11 cellular contexts compared by ENCODE assay signal in the genomic region with DNA sequence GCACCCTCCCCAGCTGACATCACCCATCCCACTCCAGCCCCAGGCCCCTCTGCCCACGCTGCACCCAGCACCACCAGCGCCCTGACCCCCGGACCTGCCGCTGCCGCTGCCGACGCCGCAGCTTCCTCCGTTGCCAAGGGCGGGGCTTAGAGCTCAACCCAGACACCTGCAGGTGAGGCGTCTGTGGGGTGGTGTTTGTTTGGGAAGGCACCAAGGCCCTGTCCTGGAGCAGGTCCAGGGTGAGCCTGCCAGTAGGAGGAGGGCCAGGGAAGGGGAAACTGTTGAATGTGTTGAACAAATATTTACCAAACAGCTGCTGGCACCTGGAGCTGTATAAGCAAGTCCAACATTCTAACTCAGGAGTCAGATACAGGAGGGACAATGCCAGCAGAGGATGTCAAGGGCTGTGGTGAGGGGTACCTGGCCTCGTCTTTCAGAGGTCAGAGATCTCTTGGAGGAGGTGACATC. TPM values are rescaled to one million over a fixed set of nuclear protein-coding genes. Genes with fewer than 3 reads are reported as not detected.
DNase-seq lines count a peak whose midpoint lies in the region; ATAC-seq and TF ChIP-seq lines count a peak whose summit lies in the region.
"Had no signal": no experiment of that assay in that cellular context is flagged by ENCODE, and none has a peak within 500 bp of the region (broad histone marks: within the 10 kb centered on the region; RNA-seq: fewer than 3 reads in every experiment).

No MANE protein-coding gene starts in this region.

- DNase-seq in activated CD4-positive, alpha-beta T cell treated with anti-CD3 and anti-CD28 coated beads, Interleukin-2, amount 10 ng/mL, durations not matched to agents 7 days and 5 days, result no peak
- DNase-seq in activated CD4-positive, alpha-beta T cell treated with anti-CD3 and anti-CD28 coated beads, Interleukin-2, amount 50 U/mL, for 4 hours, result no peak
- peak; percentile 80 for DNase-seq in NCI-H748 treated with DMSO at 0.1 percent for 48 hours (lab: John Stamatoyannopoulos, UW)
- DNase-seq in right cardiac atrium, result peak in 2 of 3 donors; percentile 58 to 66
- DNase-seq in stimulated activated naive B cell treated with anti-CD40 and anti-IgM and Interleukin-4, amounts not matched to agents 10 μg/mL and 1 μg/mL and 100 μg/mL, for 72 hours, result no peak
- DNase-seq in HUDEP-2 (lab: John Stamatoyannopoulos, UW; ENCODE audit: unreplicated experiment in 76 of 76), result no peak
- DNase-seq in GM10266 (ENCODE audit: extremely low spot score), result no peak
- DNase-seq in lower leg skin (ENCODE audit: low spot score in 2 of 2), result no peak
- DNase-seq: sigmoid colon had no signal

- CTCF ChIA-PET in activated CD4-positive, alpha-beta T cell treated with anti-CD3 and anti-CD28 coated beads, Interleukin-2, amount 10 ng/mL, durations not matched to agents 7 days and 5 days (lab: Charles Lee), result interaction anchor here (0.6 to 2.2 kb wide), 10 partner anchors 9 to 66 kb away, joined by 3 to 6 read pairs (median 3); a partner anchor contains a TSS

- no peak for TF ChIP-seq POLR2A in lower leg skin (IDR thresholded peaks at IDR 0.05)

- H3K36me3 Mint-ChIP-seq in activated CD4-positive, alpha-beta T cell treated with anti-CD3 and anti-CD28 coated beads, Interleukin-2, amount 10 ng/mL, durations not matched to agents 7 days and 5 days (ENCODE audit: low read depth), result peaks cover 14% of the 10 kb centered on the region
- peaks cover 34 to 48% of the 10 kb centered on the region in 2 donors for H3K36me3 Mint-ChIP-seq in stimulated activated naive B cell treated with anti-CD40 and anti-IgM and Interleukin-4, amounts not matched to agents 10 μg/mL and 1 μg/mL and 100 μg/mL, for 72 hours

- H3K27me3 Mint-ChIP-seq in activated CD4-positive, alpha-beta T cell treated with anti-CD3 and anti-CD28 coated beads, Interleukin-2, amount 10 ng/mL, durations not matched to agents 7 days and 5 days, result no peaks in the 10 kb centered on the region
- no peaks in the 10 kb centered on the region for H3K27me3 Mint-ChIP-seq in stimulated activated naive B cell treated with anti-CD40 and anti-IgM and Interleukin-4, amounts not matched to agents 10 μg/mL and 1 μg/mL and 100 μg/mL, for 72 hours
- H3K27me3 Mint-ChIP-seq: stimulated activated naive CD8-positive, alpha-beta T cell treated with anti-CD3 and anti-CD28 coated beads, Interleukin-15, Interleukin-2, amounts not matched to agents 100 ng/mL and 50 ng/mL, for 24 hours had no signal

- no peak overlapping the region for H3K27ac ChIP-seq in right cardiac atrium (ENCODE audit: low read length)
- H3K27ac ChIP-seq: cardiac muscle cell, sigmoid colon had no signal

- no peaks in the 10 kb centered on the region for H3K9me3 Mint-ChIP-seq in activated CD4-positive, alpha-beta T cell treated with anti-CD3 and anti-CD28 coated beads, Interleukin-2, amount 10 ng/mL, durations not matched to agents 7 days and 5 days
- H3K9me3 Mint-ChIP-seq in stimulated activated naive B cell treated with anti-CD40 and anti-IgM and Interleukin-4, amounts not matched to agents 10 μg/mL and 1 μg/mL and 100 μg/mL, for 72 hours, result no peaks in the 10 kb centered on the region
- H3K9me3 Mint-ChIP-seq: stimulated activated naive CD8-positive, alpha-beta T cell treated with anti-CD3 and anti-CD28 coated beads, Interleukin-15, Interleukin-2, amounts not matched to agents 100 ng/mL and 50 ng/mL, for 24 hours had no signal

- TF ChIP-seq CTCF in GM10266 (IDR thresholded peaks at IDR 0.05; ENCODE audit: control insufficient read depth, insufficient read depth, low read depth, missing control alignments) (no peak), lower leg skin (IDR thresholded peaks at IDR 0.05) (no peak)

- peak overlapping the region; percentile 36 for H3K27ac Mint-ChIP-seq in activated CD4-positive, alpha-beta T cell treated with anti-CD3 and anti-CD28 coated beads, Interleukin-2, amount 10 ng/mL, durations not matched to agents 7 days and 5 days
- peak overlapping the region; percentile 87 for H3K27ac Mint-ChIP-seq in stimulated activated naive B cell treated with anti-CD40 and anti-IgM and Interleukin-4, amounts not matched to agents 10 μg/mL and 1 μg/mL and 100 μg/mL, for 72 hours

- intact Hi-C loops in right cardiac atrium (cut with DNase I) (loop anchor here in 1 of 4 donors (5.0 kb wide), 1 partner anchor 65 kb away; a partner anchor contains a TSS), lower leg skin (cut with DNase I; ENCODE audit: low total_unique reads) (no loop called here)

- peaks cover 54% of the 10 kb centered on the region for H3K4me1 Mint-ChIP-seq in activated CD4-positive, alpha-beta T cell treated with anti-CD3 and anti-CD28 coated beads, Interleukin-2, amount 10 ng/mL, durations not matched to agents 7 days and 5 days
- H3K4me1 Mint-ChIP-seq in stimulated activated naive B cell treated with anti-CD40 and anti-IgM and Interleukin-4, amounts not matched to agents 10 μg/mL and 1 μg/mL and 100 μg/mL, for 72 hours, result peaks cover 40 to 81% of the 10 kb centered on the region in 2 donors

- H3K4me1 ChIP-seq in right cardiac atrium (ENCODE audit: control insufficient read depth, insufficient read depth, low read length), result peaks cover 6% of the 10 kb centered on the region

- no peak overlapping the region for H3K4me3 Mint-ChIP-seq in activated CD4-positive, alpha-beta T cell treated with anti-CD3 and anti-CD28 coated beads, Interleukin-2, amount 10 ng/mL, durations not matched to agents 7 days and 5 days
- peak overlapping the region in 1 of 2 donors; percentile 37 for H3K4me3 Mint-ChIP-seq in stimulated activated naive B cell treated with anti-CD40 and anti-IgM and Interleukin-4, amounts not matched to agents 10 μg/mL and 1 μg/mL and 100 μg/mL, for 72 hours
- H3K4me3 Mint-ChIP-seq: stimulated activated naive CD8-positive, alpha-beta T cell treated with anti-CD3 and anti-CD28 coated beads, Interleukin-15, Interleukin-2, amounts not matched to agents 100 ng/mL and 50 ng/mL, for 24 hours had no signal

- WGBS in right cardiac atrium, result 77% methylated on average over 12 of the region's 12 CpGs
- 48 to 67% methylated on average over 6 to 12 of the region's 12 CpGs for WGBS in lower leg skin, 2 donors

- no peaks in the 10 kb centered on the region for H3K27me3 ChIP-seq in right cardiac atrium (ENCODE audit: control insufficient read depth, insufficient read depth)
- H3K27me3 ChIP-seq: cardiac muscle cell, sigmoid colon had no signal

- POLR2A ChIA-PET in activated CD4-positive, alpha-beta T cell treated with anti-CD3 and anti-CD28 coated beads, Interleukin-2, amount 10 ng/mL, durations not matched to agents 7 days and 5 days (lab: Charles Lee), result no interaction called here

- H3K4me3 ChIP-seq in right cardiac atrium (ENCODE audit: low read length), result no peak overlapping the region
- no peak overlapping the region for H3K4me3 ChIP-seq in lower leg skin (ENCODE audit: low read depth, poor library complexity, severe bottlenecking)
- H3K4me3 ChIP-seq: cardiac muscle cell, sigmoid colon had no signal

- H3K9me3 ChIP-seq in right cardiac atrium (ENCODE audit: control insufficient read depth, low read length), result no peaks in the 10 kb centered on the region
- H3K9me3 ChIP-seq: sigmoid colon had no signal

- no peak for ATAC-seq in right cardiac atrium
- ATAC-seq in stimulated activated naive B cell treated with anti-CD40 and anti-IgM and Interleukin-4, amounts not matched to agents 10 μg/mL and 1 μg/mL and 100 μg/mL, for 72 hours (replicated peaks), result no peak

RNA-seq across cellular contexts. Expression of a gene that starts 3.1 kb away (rescaled TPM):
- 10 to 100 TPM; 51.1 to 60.3 TPM for total RNA-seq in activated CD4-positive, alpha-beta T cell treated with anti-CD3 and anti-CD28 coated beads, Interleukin-2, amount 10 ng/mL, durations not matched to agents 7 days and 5 days
- total RNA-seq in right cardiac atrium, result 100 to 1,000 TPM; 290 to 377 (median 344) TPM
- 340 TPM for polyA plus RNA-seq in right cardiac atrium
- 10 to 100 TPM; 45.9 to 71.2 (median 65.6) TPM for total RNA-seq in lower leg skin

RNA-seq across cellular contexts. Expression of a gene that starts 3.4 kb away (rescaled TPM):
- 10 to 100 TPM; 21.9 to 24.8 TPM for total RNA-seq in activated CD4-positive, alpha-beta T cell treated with anti-CD3 and anti-CD28 coated beads, Interleukin-2, amount 10 ng/mL, durations not matched to agents 7 days and 5 days
- total RNA-seq in right cardiac atrium (10 to 100 TPM; 33.5 to 70.3 (median 64.4) TPM), lower leg skin (10 to 100 TPM; 47.7 to 70.3 (median 56.4) TPM)
- polyA plus RNA-seq in right cardiac atrium, result 173 TPM

RNA-seq across cellular contexts. Expression of a gene that starts 7.2 kb away (rescaled TPM):
- 10 to 100 TPM; 39.5 to 40.5 TPM for total RNA-seq in activated CD4-positive, alpha-beta T cell treated with anti-CD3 and anti-CD28 coated beads, Interleukin-2, amount 10 ng/mL, durations not matched to agents 7 days and 5 days
- 10 to 100 TPM; 46.3 to 61.0 (median 49.5) TPM for total RNA-seq in right cardiac atrium
- 95.7 TPM for polyA plus RNA-seq in right cardiac atrium
- total RNA-seq in lower leg skin, result 10 to 100 TPM; 19.2 to 37.6 (median 30.8) TPM

RNA-seq across cellular contexts. Expression of a gene that starts 9.2 kb away (rescaled TPM):
- total RNA-seq in activated CD4-positive, alpha-beta T cell treated with anti-CD3 and anti-CD28 coated beads, Interleukin-2, amount 10 ng/mL, durations not matched to agents 7 days and 5 days, result 10 to 100 TPM; 81.1 to 86.0 TPM
- total RNA-seq in right cardiac atrium, result 100 to 1,000 TPM in 2 of 4 donors, 10 to 100 TPM in 2; 75.3 to 146 (median 105) TPM
- 99.9 TPM for polyA plus RNA-seq in right cardiac atrium
- 100 to 1,000 TPM; 178 to 230 (median 203) TPM for total RNA-seq in lower leg skin

RNA-seq across cellular contexts. Expression of a gene that starts 11.4 kb away (rescaled TPM):
- 10 to 100 TPM; 70.2 to 82.1 TPM for total RNA-seq in activated CD4-positive, alpha-beta T cell treated with anti-CD3 and anti-CD28 coated beads, Interleukin-2, amount 10 ng/mL, durations not matched to agents 7 days and 5 days
- 10 to 100 TPM; 71.7 to 82.1 (median 78.1) TPM for total RNA-seq in right cardiac atrium
- 65.7 TPM for polyA plus RNA-seq in right cardiac atrium
- 10 to 100 TPM; 44.7 to 75.6 (median 68.3) TPM for total RNA-seq in lower leg skin

Comparison
In these comparisons a context has a peak if more than half of its experiments do, and no peak if none do; other contexts are left out.
1. DNase-seq: peak in NCI-H748 treated with DMSO at 0.1 percent for 48 hours (single experiment) and right cardiac atrium (2 of 3); none in activated CD4-positive, alpha-beta T cell treated with anti-CD3 and anti-CD28 coated beads, Interleukin-2, amount 10 ng/mL, durations not matched to agents 7 days and 5 days (single experiment), activated CD4-positive, alpha-beta T cell treated with anti-CD3 and anti-CD28 coated beads, Interleukin-2, amount 50 U/mL, for 4 hours (0 of 2), stimulated activated naive B cell treated with anti-CD40 and anti-IgM and Interleukin-4, amounts not matched to agents 10 μg/mL and 1 μg/mL and 100 μg/mL, for 72 hours (single experiment), HUDEP-2 (0 of 76), GM10266 (single experiment) and lower leg skin (0 of 2).
2. RNA of a gene that starts 3.1 kb away (total RNA-seq): 290 to 377 TPM in right cardiac atrium; 45.9 to 71.2 TPM in lower leg skin and 51.1 to 60.3 TPM in activated CD4-positive, alpha-beta T cell treated with anti-CD3 and anti-CD28 coated beads, Interleukin-2, amount 10 ng/mL, durations not matched to agents 7 days and 5 days; every median in the first group is over 4 times any median in the second.